ENCODE assay signal across 19 cellular contexts in genomic region chr2:95392320-95392719, GRCh38.
"Had no signal": no experiment of that assay in that cellular context is flagged by ENCODE, and none has a peak within 500 bp of the region (broad histone marks: within the 10 kb centered on the region; RNA-seq: fewer than 3 reads in every experiment).

No MANE protein-coding gene starts in this region.

- H3K36me3 ChIP-seq: gastrocnemius medialis, suprapubic skin, vagina had no signal

- ATAC-seq: esophagus mucosa; gastrocnemius medialis; naive thymus-derived CD8-positive, alpha-beta T cell; sciatic nerve; stimulated activated naive CD8-positive, alpha-beta T cell treated with anti-CD3 and anti-CD28 coated beads, Interleukin-15, amount 100 ng/mL, for 72 hours had no signal

- H3K79me2 ChIP-seq: parathyroid adenoma had no signal

- DNase-seq: effector CD8-positive, alpha-beta T cell; foreskin fibroblast; kidney; occipital lobe; stimulated activated CD4-positive, alpha-beta T cell treated with anti-CD3 and anti-CD28 coated beads, Interleukin-15, amount 100 ng/mL, for 24 hours; stimulated activated CD4-positive, alpha-beta T cell treated with anti-CD3 and anti-CD28 coated beads, Interleukin-4, amount 100 ng/mL, for 1 hour; stimulated activated CD8-positive, alpha-beta memory T cell treated with anti-CD3 and anti-CD28 coated beads, Interleukin-4, amount 100 ng/mL, for 48 hours; stimulated activated naive CD4-positive, alpha-beta T cell; stimulated activated naive CD8-positive, alpha-beta T cell treated with anti-CD3 and anti-CD28 coated beads, Interleukin-15, amount 100 ng/mL, for 72 hours; trophoblast cell had no signal

- H3K27me3 ChIP-seq: dorsolateral prefrontal cortex, gastrocnemius medialis, suprapubic skin, vagina had no signal

- H3K9me3 ChIP-seq: gastrocnemius medialis, suprapubic skin, vagina had no signal

- H3K4me1 ChIP-seq: gastrocnemius medialis, parathyroid adenoma had no signal

- H3K4me3 ChIP-seq: dorsolateral prefrontal cortex, gastrocnemius medialis, suprapubic skin, vagina had no signal

- H2AFZ ChIP-seq: parathyroid adenoma had no signal

- H3K27ac ChIP-seq: dorsolateral prefrontal cortex, epithelial cell of prostate, gastrocnemius medialis, parathyroid adenoma, suprapubic skin, vagina had no signal

- H3K9ac ChIP-seq: parathyroid adenoma had no signal
